In genomic region chr3:53079791-53080555, GRCh38 we compare ENCODE assay signal across 28 cellular contexts. TPM values are rescaled to one million over a fixed set of nuclear protein-coding genes. Genes with fewer than 3 reads are reported as not detected.
DNase-seq lines count a peak whose midpoint lies in the region; ATAC-seq and TF ChIP-seq lines count a peak whose summit lies in the region.
"Had no signal": no experiment of that assay in that cellular context is flagged by ENCODE, and none has a peak within 500 bp of the region (broad histone marks: within the 10 kb centered on the region; RNA-seq: fewer than 3 reads in every experiment).

No MANE protein-coding gene starts in this region.

- H3K9ac ChIP-seq in H9 (ENCODE audit: extremely low read depth, insufficient read length, low read length), result no peak overlapping the region

- H3K4me3 Mint-ChIP-seq in activated CD8-positive, alpha-beta memory T cell treated with anti-CD3 and anti-CD28 coated beads, Interleukin-2, amount 10 ng/mL, durations not matched to agents 7 days and 5 days, result no peak overlapping the region
- no peak overlapping the region for H3K4me3 Mint-ChIP-seq in H9
- H3K4me3 Mint-ChIP-seq: B cell; CD8-positive, alpha-beta T cell had no signal

- no peaks in the 10 kb centered on the region for H3K9me3 ChIP-seq in H9 (ENCODE audit: control insufficient read depth, low read depth, low read length)
- H3K9me3 ChIP-seq: Caco-2 had no signal

- no peak for ATAC-seq in activated CD8-positive, alpha-beta memory T cell treated with anti-CD3 and anti-CD28 coated beads, Interleukin-2, amount 10 ng/mL, durations not matched to agents 7 days and 5 days
- no peak for ATAC-seq in sciatic nerve
- ATAC-seq: CD8-positive, alpha-beta T cell; HepG2; PC-3 had no signal

- DNase-seq in activated CD8-positive, alpha-beta memory T cell treated with anti-CD3 and anti-CD28 coated beads, Interleukin-2, amount 10 ng/mL, durations not matched to agents 7 days and 5 days, result no peak
- DNase-seq in activated CD8-positive, alpha-beta memory T cell treated with anti-CD3 and anti-CD28 coated beads for 24 hours, result no peak
- peak; percentile 19 for DNase-seq in H9
- peak; percentile 41 for DNase-seq in islet precursor cell
- peak; percentile 43 for DNase-seq in sciatic nerve (ENCODE audit: low spot score)
- DNase-seq in cortex of kidney (lab: John Stamatoyannopoulos, UW), result no peak
- no peak for DNase-seq in activated T-cell treated with anti-CD3 and anti-CD28 coated beads, Interleukin-2, amount 50 U/mL, for 48 hours
- no peak for DNase-seq in activated CD4-positive, alpha-beta T cell treated with anti-CD3 and anti-CD28 coated beads, Interleukin-2, amount 50 U/mL, for 48 hours
- DNase-seq: Caco-2; CD8-positive, alpha-beta T cell; DMS 273 treated with DMSO at 0.1 percent for 48 hours; DMS79; EL; GDM1; Kasumi-1; NCI-H1105; NCI-H1436 treated with DMSO at 0.1 percent for 48 hours; NCI-H187 treated with DMSO at 0.1 percent for 48 hours; NCI-H2107; NCI-H446 treated with DMSO at 0.1 percent for 48 hours; NCI-H526; NCI-H82; NK-92 treated with Interleukin-12 subunit alpha and Interleukin-12 subunit beta, amount 100 ng/mL, for 24 hours; PC-3 had no signal

- no peak overlapping the region for H4K8ac ChIP-seq in H9 (replicated peaks; ENCODE audit: insufficient read length, low read depth, low read length)

- no peaks in the 10 kb centered on the region for H4K20me1 ChIP-seq in H9 (ENCODE audit: control insufficient read depth, insufficient read depth, insufficient read length)

- no peak for TF ChIP-seq CTCF in H9 (conservative IDR thresholded peaks at IDR 0.05)

- no peak overlapping the region for H2BK5ac ChIP-seq in H9 (ENCODE audit: insufficient read length, low read length)

- H3K27me3 ChIP-seq in H9 (ENCODE audit: insufficient read depth, low read length), result no peaks in the 10 kb centered on the region

- WGBS in H9 (ENCODE audit: extremely low coverage, insufficient read length, low lambda C conversion rate), result no CpG with 5 or more reads among the region's 12 CpGs

- intact Hi-C loops in sciatic nerve (cut with DNase I), result no loop called here

- no peak overlapping the region for H2BK120ac ChIP-seq in H9 (ENCODE audit: low read depth, low read length, poor library complexity, severe bottlenecking)

- peak overlapping the region; percentile 12 for H3K27ac Mint-ChIP-seq in activated CD8-positive, alpha-beta memory T cell treated with anti-CD3 and anti-CD28 coated beads, Interleukin-2, amount 10 ng/mL, durations not matched to agents 7 days and 5 days
- no peak overlapping the region for H3K27ac Mint-ChIP-seq in H9
- H3K27ac Mint-ChIP-seq: B cell; CD8-positive, alpha-beta T cell had no signal

- no peak overlapping the region for H2AFZ ChIP-seq in H9 (ENCODE audit: low read length)

- no peak overlapping the region for H3K23ac ChIP-seq in H9 (ENCODE audit: insufficient read length, low read depth, low read length)

- H2BK20ac ChIP-seq in H9 (ENCODE audit: low read depth, low read length, poor library complexity, severe bottlenecking), result no peak overlapping the region

- no peak overlapping the region for H3K27ac ChIP-seq in H9 (ENCODE audit: insufficient read length, low read depth, low read length)
- H3K27ac ChIP-seq: 22Rv1, C4-2B had no signal

- H3K4ac ChIP-seq in H9 (ENCODE audit: low read depth, low read length), result no peak overlapping the region

- H2AK5ac ChIP-seq in H9 (ENCODE audit: insufficient read length, low read length), result no peak overlapping the region

- H3K79me2 ChIP-seq in H9 (ENCODE audit: insufficient read depth, low read length), result no peaks in the 10 kb centered on the region

- no peak overlapping the region for H3K56ac ChIP-seq in H9 (ENCODE audit: insufficient read length, low read depth, low read length)

- H3K4me1 Mint-ChIP-seq in activated CD8-positive, alpha-beta memory T cell treated with anti-CD3 and anti-CD28 coated beads, Interleukin-2, amount 10 ng/mL, durations not matched to agents 7 days and 5 days, result no peaks in the 10 kb centered on the region
- no peaks in the 10 kb centered on the region for H3K4me1 Mint-ChIP-seq in H9
- H3K4me1 Mint-ChIP-seq: B cell had no signal

- H4K5ac ChIP-seq in H9 (ENCODE audit: insufficient read length, low read depth, low read length), result no peak overlapping the region

- no peaks in the 10 kb centered on the region for H3K4me1 ChIP-seq in H9 (ENCODE audit: insufficient read depth, low read length)

- no peaks in the 10 kb centered on the region for H3K36me3 Mint-ChIP-seq in activated CD8-positive, alpha-beta memory T cell treated with anti-CD3 and anti-CD28 coated beads, Interleukin-2, amount 10 ng/mL, durations not matched to agents 7 days and 5 days
- H3K36me3 Mint-ChIP-seq in H9 (ENCODE audit: insufficient read depth in 1 of 3, low read depth in 3 of 3), result no peaks in the 10 kb centered on the region

- no peak overlapping the region for H3K18ac ChIP-seq in H9 (ENCODE audit: insufficient read length, low read depth, low read length)

- no peak overlapping the region for H3T11ph ChIP-seq in H9 (ENCODE audit: low read length)

- H3K23me2 ChIP-seq in H9 (ENCODE audit: insufficient read length, low read depth, low read length, poor library complexity, severe bottlenecking), result no peaks in the 10 kb centered on the region

- no peak overlapping the region for H2BK12ac ChIP-seq in H9 (ENCODE audit: insufficient read length, low read depth, low read length)

- CTCF ChIA-PET in activated CD8-positive, alpha-beta memory T cell treated with anti-CD3 and anti-CD28 coated beads, Interleukin-2, amount 10 ng/mL, durations not matched to agents 7 days and 5 days (lab: Charles Lee), result interaction anchor here (0.7 kb wide), 1 partner anchor 14 kb away, joined by 3 read pairs; no protein-coding TSS in a partner anchor

- H2BK15ac ChIP-seq in H9 (ENCODE audit: low read depth, low read length), result no peak overlapping the region

- no peak overlapping the region for H3K4me2 ChIP-seq in H9 (ENCODE audit: insufficient read depth, insufficient read length, low read length)

- H3K79me1 ChIP-seq in H9 (ENCODE audit: insufficient read depth, low read depth, low read length, poor library complexity, severe bottlenecking), result no peaks in the 10 kb centered on the region

- H3K14ac ChIP-seq in H9 (ENCODE audit: insufficient read depth, low read length), result no peak overlapping the region

- H4K91ac ChIP-seq in H9 (ENCODE audit: insufficient read length, low read depth, low read length), result no peak overlapping the region

- no peaks in the 10 kb centered on the region for H3K9me3 Mint-ChIP-seq in activated CD8-positive, alpha-beta memory T cell treated with anti-CD3 and anti-CD28 coated beads, Interleukin-2, amount 10 ng/mL, durations not matched to agents 7 days and 5 days (ENCODE audit: low read depth)
- H3K9me3 Mint-ChIP-seq in H9, result no peaks in the 10 kb centered on the region; a peak in 1 of 5 replicates
- H3K9me3 Mint-ChIP-seq: CD8-positive, alpha-beta T cell had no signal

- H3K27me3 Mint-ChIP-seq in activated CD8-positive, alpha-beta memory T cell treated with anti-CD3 and anti-CD28 coated beads, Interleukin-2, amount 10 ng/mL, durations not matched to agents 7 days and 5 days, result no peaks in the 10 kb centered on the region
- peaks cover 5% of the 10 kb centered on the region for H3K27me3 Mint-ChIP-seq in H9 (ENCODE audit: low read depth)
- H3K27me3 Mint-ChIP-seq: B cell had no signal

RNA-seq across cellular contexts. Expression of gene SFMBT1, which starts 34.1 kb away (rescaled TPM):
- 10 to 100 TPM; 25.9 to 29.7 TPM for total RNA-seq in activated CD8-positive, alpha-beta memory T cell treated with anti-CD3 and anti-CD28 coated beads, Interleukin-2, amount 10 ng/mL, durations not matched to agents 7 days and 5 days
- total RNA-seq in H9 (2021) (15.3 and 15.4 TPM in 2 replicates), sciatic nerve (12.0 TPM)

RNA-seq across cellular contexts. Expression of gene RFT1, which starts 50.3 kb away (rescaled TPM):
- 10 to 100 TPM; 32.4 to 38.3 TPM for total RNA-seq in activated CD8-positive, alpha-beta memory T cell treated with anti-CD3 and anti-CD28 coated beads, Interleukin-2, amount 10 ng/mL, durations not matched to agents 7 days and 5 days
- 24.1 and 26.2 TPM in 2 replicates for total RNA-seq in H9 (2021)
- total RNA-seq in sciatic nerve, result 21.3 TPM

Comparison
In these comparisons a context has a peak if more than half of its experiments do, and no peak if none do; other contexts are left out.
1. DNase-seq: peak in H9 (single experiment), islet precursor cell (single experiment) and sciatic nerve (single experiment); none in activated CD8-positive, alpha-beta memory T cell treated with anti-CD3 and anti-CD28 coated beads, Interleukin-2, amount 10 ng/mL, durations not matched to agents 7 days and 5 days (single experiment), activated CD8-positive, alpha-beta memory T cell treated with anti-CD3 and anti-CD28 coated beads for 24 hours (single experiment), cortex of kidney (single experiment), activated T-cell treated with anti-CD3 and anti-CD28 coated beads, Interleukin-2, amount 50 U/mL, for 48 hours (0 of 2) and activated CD4-positive, alpha-beta T cell treated with anti-CD3 and anti-CD28 coated beads, Interleukin-2, amount 50 U/mL, for 48 hours (0 of 2).